In the genomic region with DNA sequence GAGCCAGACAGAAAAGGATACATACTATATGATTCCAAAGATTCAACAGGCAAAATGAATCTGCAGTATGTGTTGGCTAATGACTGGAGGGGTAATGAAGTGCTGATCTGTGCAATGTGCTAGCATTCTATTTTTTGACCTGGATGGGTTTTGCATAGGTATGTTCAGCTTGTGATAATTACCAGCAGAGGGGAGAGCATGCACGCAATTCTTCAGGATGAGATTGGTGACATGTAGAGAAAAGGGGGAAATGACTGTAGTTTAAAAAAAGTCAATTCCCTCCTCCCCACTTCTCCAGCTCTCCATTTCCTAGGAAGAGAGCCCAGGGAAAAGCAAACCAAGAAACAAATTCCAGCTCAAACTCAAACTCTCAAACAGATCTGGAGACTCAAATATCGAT, we compare ENCODE assay signal across 15 cellular contexts. TPM values are rescaled to one million over a fixed set of nuclear protein-coding genes. Genes with fewer than 3 reads are reported as not detected.
A peak's percentile ranks its signal among the peaks of the same experiment; 100 is the strongest.
DNase-seq lines count a peak whose midpoint lies in the region; ATAC-seq lines count a peak whose summit lies in the region.
"Had no signal": no experiment of that assay in that cellular context is flagged by ENCODE, and none has a peak within 500 bp of the region (broad histone marks: within the 10 kb centered on the region; RNA-seq: fewer than 3 reads in every experiment).

No MANE protein-coding gene starts in this region.

- H3K4me1 ChIP-seq in HUES48 (ENCODE audit: control insufficient read depth, insufficient read depth, low read length) (peaks cover 5% of the 10 kb centered on the region; the same call in 1 of the 2 replicates), iPS-20b (ENCODE audit: insufficient read depth, low read length) (no peaks in the 10 kb centered on the region)

- H3K27ac ChIP-seq in HUES48 (ENCODE audit: low read depth, low read length) (no peak overlapping the region), iPS-20b (ENCODE audit: low read length) (no peak overlapping the region)
- H3K27ac ChIP-seq: WERI-Rb-1 had no signal

- peak; percentile 50 for DNase-seq in dermis blood vessel endothelial cell
- no peak for DNase-seq in skeletal muscle cell (ENCODE audit: low read depth)
- no peak for DNase-seq in NCI-H2196 (lab: John Stamatoyannopoulos, UW; ENCODE audit: unreplicated experiment)
- DNase-seq: activated CD8-positive, alpha-beta T cell treated with anti-CD3 and anti-CD28 coated beads, Interleukin-2, amount 10 ng/mL, durations not matched to agents 7 days and 5 days; Caco-2; GOT3; NCI-H1694 treated with DMSO at 0.1 percent for 48 hours; NCI-H510A treated with DMSO at 0.1 percent for 48 hours; stimulated activated naive CD8-positive, alpha-beta T cell treated with anti-CD3 and anti-CD28 coated beads, Interleukin-15, Interleukin-2, amounts not matched to agents 100 U/mL and 50 U/mL, for 24 hours; WERI-Rb-1 had no signal

- H3K4me3 ChIP-seq in HUES48 (ENCODE audit: low read depth, low read length) (peak overlapping the region; percentile 52), iPS-20b (ENCODE audit: low read length) (peak overlapping the region; percentile 65), skeletal muscle cell (ENCODE audit: low read depth, low read length) (peak overlapping the region; percentile 27)

- H3K9me3 ChIP-seq in HUES48 (ENCODE audit: control insufficient read depth, insufficient read depth, low read length), result no peaks in the 10 kb centered on the region
- no peaks in the 10 kb centered on the region for H3K9me3 ChIP-seq in iPS-20b (ENCODE audit: insufficient read depth, low read depth, low read length)

- H3K9ac ChIP-seq in HUES48 (ENCODE audit: low read depth, low read length) (no peak overlapping the region), iPS-20b (ENCODE audit: low read depth, low read length) (peak overlapping the region; percentile 51; the same call in 1 of the 2 replicates)

- no peak for ATAC-seq in GM21529 (IDR thresholded peaks at IDR 0.05; ENCODE audit: unreplicated experiment)
- ATAC-seq in HG03521 (IDR thresholded peaks at IDR 0.05; ENCODE audit: unreplicated experiment), result no peak
- ATAC-seq in GM19397 (IDR thresholded peaks at IDR 0.05; ENCODE audit: unreplicated experiment), result no peak
- ATAC-seq: activated CD8-positive, alpha-beta T cell treated with anti-CD3 and anti-CD28 coated beads, Interleukin-2, amount 10 ng/mL, durations not matched to agents 7 days and 5 days; stimulated activated naive CD8-positive, alpha-beta T cell treated with anti-CD3 and anti-CD28 coated beads, Interleukin-15, Interleukin-2, amounts not matched to agents 100 U/mL and 50 U/mL, for 24 hours had no signal

- H3K36me3 ChIP-seq in HUES48 (ENCODE audit: control insufficient read depth, insufficient read depth, low read length) (no peaks in the 10 kb centered on the region), iPS-20b (ENCODE audit: insufficient read depth, low read depth, low read length) (no peaks in the 10 kb centered on the region)
- H3K36me3 ChIP-seq: WERI-Rb-1 had no signal

- no peaks in the 10 kb centered on the region for H3K27me3 ChIP-seq in HUES48 (ENCODE audit: control insufficient read depth, insufficient read depth, low read length)
- no peaks in the 10 kb centered on the region for H3K27me3 ChIP-seq in iPS-20b (ENCODE audit: insufficient read depth, low read length)

RNA-seq across cellular contexts. Expression of a gene that starts 0.6 kb away (rescaled TPM):
- total RNA-seq in dermis blood vessel endothelial cell, result under 0.01 and 0.23 TPM in 2 replicates
